Comparison of ENCODE assay signal across 1 cellular context in genomic region chr1:18681423-18681835, GRCh38.
TF ChIP-seq lines count a peak whose summit lies in the region.

No MANE protein-coding gene starts in this region.

TF ChIP-seq in HEK293, 187 proteins besides CTCF, POLR2A, EP300 and RAD21 (continued from another document):
- TF ChIP-seq ZNF518A (tag by site-specific recombination; conservative IDR thresholded peaks at IDR 0.05; ENCODE audit: low read depth) = peak; percentile 81
- TF ChIP-seq, protein P1, sequence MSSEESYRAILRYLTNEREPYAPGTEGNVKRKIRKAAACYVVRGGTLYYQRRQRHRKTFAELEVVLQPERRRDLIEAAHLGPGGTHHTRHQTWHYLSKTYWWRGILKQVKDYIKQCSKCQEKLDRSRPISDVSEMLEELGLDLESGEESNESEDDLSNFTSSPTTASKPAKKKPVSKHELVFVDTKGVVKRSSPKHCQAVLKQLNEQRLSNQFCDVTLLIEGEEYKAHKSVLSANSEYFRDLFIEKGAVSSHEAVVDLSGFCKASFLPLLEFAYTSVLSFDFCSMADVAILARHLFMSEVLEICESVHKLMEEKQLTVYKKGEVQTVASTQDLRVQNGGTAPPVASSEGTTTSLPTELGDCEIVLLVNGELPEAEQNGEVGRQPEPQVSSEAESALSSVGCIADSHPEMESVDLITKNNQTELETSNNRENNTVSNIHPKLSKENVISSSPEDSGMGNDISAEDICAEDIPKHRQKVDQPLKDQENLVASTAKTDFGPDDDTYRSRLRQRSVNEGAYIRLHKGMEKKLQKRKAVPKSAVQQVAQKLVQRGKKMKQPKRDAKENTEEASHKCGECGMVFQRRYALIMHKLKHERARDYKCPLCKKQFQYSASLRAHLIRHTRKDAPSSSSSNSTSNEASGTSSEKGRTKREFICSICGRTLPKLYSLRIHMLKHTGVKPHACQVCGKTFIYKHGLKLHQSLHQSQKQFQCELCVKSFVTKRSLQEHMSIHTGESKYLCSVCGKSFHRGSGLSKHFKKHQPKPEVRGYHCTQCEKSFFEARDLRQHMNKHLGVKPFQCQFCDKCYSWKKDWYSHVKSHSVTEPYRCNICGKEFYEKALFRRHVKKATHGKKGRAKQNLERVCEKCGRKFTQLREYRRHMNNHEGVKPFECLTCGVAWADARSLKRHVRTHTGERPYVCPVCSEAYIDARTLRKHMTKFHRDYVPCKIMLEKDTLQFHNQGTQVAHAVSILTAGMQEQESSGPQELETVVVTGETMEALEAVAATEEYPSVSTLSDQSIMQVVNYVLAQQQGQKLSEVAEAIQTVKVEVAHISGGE (tag by site-specific recombination; conservative IDR thresholded peaks at IDR 0.05; ENCODE audit: low read depth) = peak; percentile 49; the same call in 1 of the 2 replicates
- TF ChIP-seq ZNF654 (tag by site-specific recombination; IDR thresholded peaks at IDR 0.05; ENCODE audit: low read depth) = peak; percentile 74
- TF ChIP-seq GLIS1 (tag by site-specific recombination; IDR thresholded peaks at IDR 0.05) = no peak
- TF ChIP-seq ZNF248 (tag by site-specific recombination; IDR thresholded peaks at IDR 0.05) = no peak
- TF ChIP-seq SALL2 (tag by site-specific recombination; IDR thresholded peaks at IDR 0.05; ENCODE audit: borderline replicate concordance) = no peak
- no peak for TF ChIP-seq ZNF398 (tag by site-specific recombination; IDR thresholded peaks at IDR 0.05)
- no peak for TF ChIP-seq ZNF658 (tag by site-specific recombination; IDR thresholded peaks at IDR 0.05)
- TF ChIP-seq ZNF121 (tag by site-specific recombination; IDR thresholded peaks at IDR 0.05) = no peak
TF ChIP-seq in HEK293: peak in this region for 9.
